ENCODE assay signal across 1 cellular context in genomic region chr5:80797428-80798024, GRCh38.
TF ChIP-seq lines count a peak whose summit lies in the region.

No MANE protein-coding gene starts in this region.

TF ChIP-seq in GM23338, 12 proteins besides CTCF, POLR2A, EP300 and RAD21 (continued from another document):
- TF ChIP-seq REST (IDR thresholded peaks at IDR 0.05; ENCODE audit: unreplicated experiment) (no peak), ZNF114 (CRISPR knock-in tag; IDR thresholded peaks at IDR 0.05) (no peak), NANOG (IDR thresholded peaks at IDR 0.05; ENCODE audit: borderline replicate concordance) (no peak), ETS1 (IDR thresholded peaks at IDR 0.05) (no peak), JUNB (IDR thresholded peaks at IDR 0.05; ENCODE audit: unreplicated experiment) (no peak), CREB1 (CRISPR knock-in tag; IDR thresholded peaks at IDR 0.05; ENCODE audit: low read depth) (no peak), ZNF331 (CRISPR knock-in tag; IDR thresholded peaks at IDR 0.05; ENCODE audit: low read depth) (no peak)
TF ChIP-seq in GM23338: peak in this region for 0.
